ENCODE assay signal across 9 cellular contexts in genomic region chr5:16978296-16978695, GRCh38.
"Had no signal": no experiment of that assay in that cellular context is flagged by ENCODE, and none has a peak within 500 bp of the region (broad histone marks: within the 10 kb centered on the region; RNA-seq: fewer than 3 reads in every experiment).

No MANE protein-coding gene starts in this region.

- H3K4me2 ChIP-seq: GM23338 had no signal

- H3K4me3 ChIP-seq: GM23338 had no signal

- H2AFZ ChIP-seq: GM23338 had no signal

- H3K27ac Mint-ChIP-seq: GM23338, HFFc6 had no signal

- H3K4me3 Mint-ChIP-seq: GM23338, H9, HFFc6 had no signal

- H3K27ac ChIP-seq: HL-60 had no signal

- FAIRE-seq: H1, H54 had no signal

- ATAC-seq: GM23338 had no signal

- H3K9me3 Mint-ChIP-seq: GM23338, H9, HFFc6 had no signal

- DNase-seq: H9, HCEC 1CT, HFFc6, IMR-90, KBM-7 had no signal
